ENCODE assay signal across 8 cellular contexts in the genomic region with DNA sequence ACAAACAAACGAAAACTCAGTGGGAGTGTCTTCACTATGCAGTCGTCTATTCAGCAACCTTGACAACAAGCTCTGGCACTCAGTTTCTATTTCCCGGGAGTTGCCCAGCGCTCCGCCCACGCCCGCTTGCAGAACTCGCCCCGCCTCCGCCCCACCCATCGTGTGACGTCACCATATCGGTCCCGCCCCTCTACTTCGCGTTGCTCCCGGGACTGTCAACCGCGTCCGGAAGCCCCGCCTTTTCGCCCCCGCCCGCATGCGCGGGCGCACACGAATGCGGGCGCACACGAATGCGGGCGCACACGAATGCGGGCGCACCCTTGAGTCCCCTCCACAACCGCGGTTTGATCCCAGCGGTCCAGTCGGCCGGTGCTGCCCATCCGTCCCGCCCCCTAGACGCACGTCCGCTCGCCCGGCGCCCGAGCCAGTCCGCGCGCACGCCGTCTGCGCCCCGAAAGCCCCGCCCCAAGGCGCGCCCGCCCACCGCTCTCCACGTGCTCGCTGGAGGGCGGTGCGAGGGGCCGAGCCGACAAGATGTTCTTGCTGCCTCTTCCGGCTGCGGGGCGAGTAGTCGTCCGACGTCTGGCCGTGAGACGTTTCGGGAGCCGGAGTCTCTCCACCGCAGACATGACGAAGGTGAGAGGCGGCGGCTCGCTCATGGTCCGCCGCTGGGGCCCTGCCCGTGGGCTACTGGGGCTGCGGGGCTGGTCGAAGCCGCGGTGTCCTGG. TPM values are rescaled to one million over a fixed set of nuclear protein-coding genes. Genes with fewer than 3 reads are reported as not detected.
DNase-seq lines count a peak whose midpoint lies in the region; ATAC-seq, FAIRE-seq and TF ChIP-seq lines count a peak whose summit lies in the region.

A gene (plus strand): TSS at position 267 of the 728 bp plus-strand sequence. CDS start 268 bp downstream, at position 535.

- H3K9me3 ChIP-seq in heart right ventricle: no peaks in the 10 kb centered on the region
- no peaks in the 10 kb centered on the region for H3K9me3 ChIP-seq in upper lobe of left lung

- TF ChIP-seq POLR2A in GM12892 (IDR thresholded peaks at IDR 0.05; ENCODE audit: low read depth, low read length) (peak; percentile 99), upper lobe of left lung (IDR thresholded peaks at IDR 0.05) (peak in 3 of 4 donors; percentile 89 to 98 (median 96))

- H3K4me1 ChIP-seq in heart right ventricle (peaks cover 0 to 52% (median 30%) of the 10 kb centered on the region in 9 donors), upper lobe of left lung (peaks cover 25 to 40% (median 36%) of the 10 kb centered on the region in 4 donors)

- peak; percentile 83 for DNase-seq in GM12892 (ENCODE audit: insufficient read length)
- DNase-seq in NCI-H1436 treated with DMSO at 0.1 percent for 48 hours (lab: John Stamatoyannopoulos, UW): peak; percentile 54
- DNase-seq in amniotic epithelial cell (ENCODE audit: low read depth): peak; percentile 91
- DNase-seq in heart right ventricle: peak; percentile 98 to 99
- DNase-seq in posterior cingulate gyrus: peak; percentile 97 to 100 (median 99)
- DNase-seq in upper lobe of left lung: peak; percentile 98 to 100

- peak; percentile 99 for FAIRE-seq in GM12892 (lab: Jason Lieb, UNC)

- H3K36me3 ChIP-seq in heart right ventricle: peaks cover 0 to 32% (median 7%) of the 10 kb centered on the region in 9 donors
- H3K36me3 ChIP-seq in upper lobe of left lung: peaks cover 4 to 12% (median 6%) of the 10 kb centered on the region in 4 donors

- peak in 1 of 4 donors; percentile 45 for TF ChIP-seq EP300 in upper lobe of left lung (IDR thresholded peaks at IDR 0.05)

- H3K4me3 ChIP-seq in heart right ventricle: peak within 1 kb of the TSS; percentile 58 to 100 (median 78)
- H3K4me3 ChIP-seq in upper lobe of left lung: peak within 1 kb of the TSS; percentile 85 to 93 (median 92)

- ATAC-seq in HG02840 (IDR thresholded peaks at IDR 0.05; ENCODE audit: low FRiP score, unreplicated experiment) (peak; percentile 88), heart right ventricle (peak; percentile 96 to 100 (median 98)), upper lobe of left lung (ENCODE audit: low FRiP score in 2 of 2) (peak; percentile 98)

- intact Hi-C loops in T-helper 1 cell treated with Interleukin-12 subunit alpha and Interleukin-12 subunit beta and Interleukin-4 antibody, amounts not matched to agents 30 ng/mL and 1 ng/mL, for 36 hours (cut with micrococcal nuclease): loop anchor here (1.0 to 5.0 kb wide), 8 partner anchors 28 to 1896 kb away; a partner anchor contains a TSS
- intact Hi-C loops in heart right ventricle (cut with DNase I): loop anchor here in 8 of 10 donors (2.0 to 10.0 kb wide), 7 partner anchors 28 to 238 kb away; a partner anchor contains a TSS
- intact Hi-C loops in posterior cingulate gyrus (cut with DNase I): loop anchor here (1.0 to 10.0 kb wide), 3 partner anchors 26 to 228 kb away; a partner anchor contains a TSS

- no peaks in the 10 kb centered on the region for H3K27me3 ChIP-seq in heart right ventricle
- no peaks in the 10 kb centered on the region for H3K27me3 ChIP-seq in upper lobe of left lung

- TF ChIP-seq CTCF in heart right ventricle (IDR thresholded peaks at IDR 0.05): no peak
- TF ChIP-seq CTCF in upper lobe of left lung (IDR thresholded peaks at IDR 0.05): peak in 3 of 6 experiments; percentile 17 to 37 (median 26)

- peak within 1 kb of the TSS; percentile 82 to 99 (median 94) for H3K27ac ChIP-seq in heart right ventricle
- H3K27ac ChIP-seq in upper lobe of left lung: peak within 1 kb of the TSS; percentile 96 to 97 (median 97)

- WGBS in heart right ventricle, 2 donors: 0% methylated on average over 88 to 90 of the region's 90 CpGs
- WGBS in upper lobe of left lung, 2 donors: 0 to 1% methylated on average over 4 to 48 of the region's 90 CpGs

RNA-seq across cellular contexts. Expression of the gene that starts here (rescaled TPM):
- polyA plus RNA-seq in GM12892 (2012; ENCODE audit: missing spikeins): 188 TPM
- total RNA-seq in T-helper 1 cell treated with Interleukin-12 subunit alpha and Interleukin-12 subunit beta and Interleukin-4 antibody, amounts not matched to agents 30 ng/mL and 1 ng/mL, for 36 hours: 139 and 141 TPM in 2 replicates
- total RNA-seq in heart right ventricle (100 to 1,000 TPM in 1 of 10 donors, 10 to 100 TPM in 9; 55.5 to 222 (median 65.4) TPM), upper lobe of left lung (100 to 1,000 TPM in 1 of 6 donors, 10 to 100 TPM in 5; 70.0 to 116 (median 94.3) TPM)
- 10 to 100 TPM; 21.9 to 58.0 TPM for polyA plus RNA-seq in heart right ventricle

Comparison
In these comparisons a context has a peak if more than half of its experiments do, and no peak if none do; other contexts are left out.
1. Peak in every context shown above with its lines: DNase-seq, ATAC-seq, H3K4me3 ChIP-seq and H3K27ac ChIP-seq.